ENCODE assay signal across 11 cellular contexts in genomic region chr9:95264954-95265615, GRCh38. TPM values are rescaled to one million over a fixed set of nuclear protein-coding genes. Genes with fewer than 3 reads are reported as not detected.
DNase-seq lines count a peak whose midpoint lies in the region; ATAC-seq and FAIRE-seq lines count a peak whose summit lies in the region.
"Had no signal": no experiment of that assay in that cellular context is flagged by ENCODE, and none has a peak within 500 bp of the region (broad histone marks: within the 10 kb centered on the region; RNA-seq: fewer than 3 reads in every experiment).

No MANE protein-coding gene starts in this region.

- no peak overlapping the region for H3K4me3 Mint-ChIP-seq in activated naive CD8-positive, alpha-beta T cell treated with anti-CD3 and anti-CD28 coated beads, Interleukin-2, amount 50 U/mL, for 24 hours
- H3K4me3 Mint-ChIP-seq: CD8-positive, alpha-beta memory T cell; naive thymus-derived CD8-positive, alpha-beta T cell had no signal

- WGBS in small intestine, 3 donors, result 45 to 66% (median 63%) methylated on average over 5 of the region's 5 CpGs

- no peaks in the 10 kb centered on the region for H3K9me3 Mint-ChIP-seq in activated naive CD8-positive, alpha-beta T cell treated with anti-CD3 and anti-CD28 coated beads, Interleukin-2, amount 50 U/mL, for 24 hours
- H3K9me3 Mint-ChIP-seq: CD8-positive, alpha-beta memory T cell; naive thymus-derived CD8-positive, alpha-beta T cell had no signal

- no peaks in the 10 kb centered on the region for H3K27me3 ChIP-seq in small intestine (ENCODE audit: control insufficient read depth in 2 of 2, insufficient read depth in 2 of 2, low read length in 2 of 2)

- H3K4me3 ChIP-seq in small intestine (ENCODE audit: low read depth in 1 of 2, low read length in 2 of 2), result no peak overlapping the region

- H3K36me3 ChIP-seq in small intestine (ENCODE audit: control insufficient read depth in 2 of 2, insufficient read depth in 2 of 2, low read length in 2 of 2), result no peaks in the 10 kb centered on the region

- no peaks in the 10 kb centered on the region for H3K27me3 Mint-ChIP-seq in activated naive CD8-positive, alpha-beta T cell treated with anti-CD3 and anti-CD28 coated beads, Interleukin-2, amount 50 U/mL, for 24 hours
- H3K27me3 Mint-ChIP-seq: naive thymus-derived CD8-positive, alpha-beta T cell had no signal

- H3K4me1 Mint-ChIP-seq in activated naive CD8-positive, alpha-beta T cell treated with anti-CD3 and anti-CD28 coated beads, Interleukin-2, amount 50 U/mL, for 24 hours, result peaks cover 20% of the 10 kb centered on the region

- no peak for ATAC-seq in activated naive CD8-positive, alpha-beta T cell treated with anti-CD3 and anti-CD28 coated beads, Interleukin-2, amount 50 U/mL, for 24 hours
- ATAC-seq: naive thymus-derived CD8-positive, alpha-beta T cell had no signal

- no peak overlapping the region for H3K27ac ChIP-seq in small intestine (ENCODE audit: low read depth in 1 of 2, low read length in 1 of 2)

- DNase-seq in NCI-H82 (lab: John Stamatoyannopoulos, UW), result peak; percentile 4
- DNase-seq in NCI-H82 treated with DMSO at 0.1 percent for 48 hours (lab: John Stamatoyannopoulos, UW; ENCODE audit: unreplicated experiment), result no peak
- DNase-seq in RPMI7951 (ENCODE audit: low read depth), result peak; percentile 38
- DNase-seq in fibroblast of peridontal ligament (ENCODE audit: extremely low read depth), result peak; percentile 70
- peak; percentile 38 for DNase-seq in superior temporal gyrus (ENCODE audit: extremely low spot score)
- DNase-seq in posterior cingulate gyrus, result no peak
- no peak for DNase-seq in activated naive CD8-positive, alpha-beta T cell treated with anti-CD3 and anti-CD28 coated beads, Interleukin-2, amount 50 U/mL, for 24 hours
- no peak for DNase-seq in small intestine
- DNase-seq: activated CD4-positive, alpha-beta T cell treated with anti-CD3 and anti-CD28 coated beads for 1 hour; CD8-positive, alpha-beta memory T cell had no signal

- H3K4me1 ChIP-seq in small intestine (ENCODE audit: control insufficient read depth in 2 of 2, insufficient read depth in 1 of 2, low read depth in 1 of 2, low read length in 1 of 2), result peaks cover 9 to 11% of the 10 kb centered on the region in 2 donors

- H3K9me3 ChIP-seq in small intestine (ENCODE audit: control insufficient read depth, low read depth), result no peaks in the 10 kb centered on the region

- H3K36me3 Mint-ChIP-seq in activated naive CD8-positive, alpha-beta T cell treated with anti-CD3 and anti-CD28 coated beads, Interleukin-2, amount 50 U/mL, for 24 hours (ENCODE audit: low read depth), result no peaks in the 10 kb centered on the region
- H3K36me3 Mint-ChIP-seq: CD8-positive, alpha-beta memory T cell; naive thymus-derived CD8-positive, alpha-beta T cell had no signal

- H3K27ac Mint-ChIP-seq in activated naive CD8-positive, alpha-beta T cell treated with anti-CD3 and anti-CD28 coated beads, Interleukin-2, amount 50 U/mL, for 24 hours, result no peak overlapping the region
- H3K27ac Mint-ChIP-seq: CD8-positive, alpha-beta memory T cell; naive thymus-derived CD8-positive, alpha-beta T cell had no signal

- intact Hi-C loops in posterior cingulate gyrus (cut with DNase I), result loop anchor here (10.0 kb wide), 1 partner anchor 600 kb away; no protein-coding TSS in a partner anchor

- FAIRE-seq in small intestine (lab: Jason Lieb, UNC), result no peak

RNA-seq across cellular contexts. Expression of gene FANCC, which starts 52.4 kb away (rescaled TPM):
- total RNA-seq in RPMI7951 (2014; rRNA removed; shearing (Covaris generic)), result 7.9 and 9.5 TPM in 2 replicates
- polyA plus RNA-seq in small intestine, result 1 to 10 TPM; 4.9 to 8.3 (median 5.9) TPM

Comparison
In these comparisons a context has a peak if more than half of its experiments do, and no peak if none do; other contexts are left out.
1. DNase-seq: peak in NCI-H82 (single experiment), RPMI7951 (single experiment), fibroblast of peridontal ligament (single experiment) and superior temporal gyrus (single experiment); none in NCI-H82 treated with DMSO at 0.1 percent for 48 hours (single experiment), posterior cingulate gyrus (0 of 10), activated naive CD8-positive, alpha-beta T cell treated with anti-CD3 and anti-CD28 coated beads, Interleukin-2, amount 50 U/mL, for 24 hours (single experiment) and small intestine (single experiment).